Comparison of ENCODE assay signal across 7 cellular contexts in genomic region chr3:56496376-56496775, GRCh38.
DNase-seq lines count a peak whose midpoint lies in the region.

No MANE protein-coding gene starts in this region.

- DNase-seq in DMS79 (lab: John Stamatoyannopoulos, UW) = peak; percentile 13
- DNase-seq in NCI-H1417 treated with DMSO at 0.1 percent for 48 hours (lab: John Stamatoyannopoulos, UW) = peak; percentile 70
- peak; percentile 38 to 89 for DNase-seq in NCI-H2081 (lab: John Stamatoyannopoulos, UW)
- peak; percentile 44 for DNase-seq in NCI-H2196 treated with DMSO at 0.1 percent for 48 hours (lab: John Stamatoyannopoulos, UW; ENCODE audit: unreplicated experiment)
- DNase-seq in NCI-H748 (lab: John Stamatoyannopoulos, UW; ENCODE audit: unreplicated experiment) = peak; percentile 98
- peak; percentile 97 for DNase-seq in SHP77 treated with DMSO at 0.1 percent for 48 hours (lab: John Stamatoyannopoulos, UW)
- DNase-seq in left kidney (ENCODE audit: low read depth, low spot score) = peak; percentile 18

Comparison
In these comparisons a context has a peak if more than half of its experiments do, and no peak if none do; other contexts are left out.
1. Peak in every context shown above with its lines: DNase-seq.
2. DNase-seq: peak in every context shown above with its lines; median percentile 98 in NCI-H748; 97 in SHP77 treated with DMSO at 0.1 percent for 48 hours; 70 in NCI-H1417 treated with DMSO at 0.1 percent for 48 hours; 64 in NCI-H2081; 44 in NCI-H2196 treated with DMSO at 0.1 percent for 48 hours; 18 in left kidney; 13 in DMS79.